In the genomic region with DNA sequence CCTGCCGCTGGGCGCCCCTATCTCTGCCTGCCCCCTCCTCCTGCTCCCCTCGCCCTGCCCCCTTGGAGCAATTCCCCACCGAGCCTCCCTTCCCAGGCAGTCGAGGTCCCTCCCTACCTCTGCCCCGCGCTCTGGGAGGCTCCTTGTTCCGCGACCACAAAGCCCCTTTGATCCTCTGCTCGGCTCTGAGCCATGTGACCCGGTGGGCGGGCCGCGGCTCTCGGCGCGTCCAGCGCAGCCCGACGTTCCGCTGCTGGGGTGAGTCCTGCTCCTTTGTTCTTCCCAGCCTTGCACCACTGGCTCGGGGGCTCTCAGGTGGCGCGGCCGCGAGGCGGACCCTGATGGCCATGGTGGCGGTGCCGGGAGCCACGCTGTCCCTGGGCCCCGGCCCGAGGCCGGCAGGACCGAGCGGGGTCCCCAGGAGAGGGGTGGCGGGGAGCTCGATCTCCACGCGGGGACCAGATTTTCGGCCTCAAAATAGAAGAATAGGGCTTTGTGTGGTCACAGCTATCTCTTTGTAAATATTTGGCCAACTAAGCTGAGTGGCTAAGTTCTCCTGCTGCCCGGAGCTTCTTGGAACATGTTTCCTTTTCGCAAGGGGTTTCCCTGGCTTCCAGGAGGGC, we compare ENCODE assay signal across 9 cellular contexts.
A peak's percentile ranks its signal among the peaks of the same experiment; 100 is the strongest.
DNase-seq lines count a peak whose midpoint lies in the region; ATAC-seq, FAIRE-seq and TF ChIP-seq lines count a peak whose summit lies in the region.
"Had no signal": no experiment of that assay in that cellular context is flagged by ENCODE, and none has a peak within 500 bp of the region (broad histone marks: within the 10 kb centered on the region; RNA-seq: fewer than 3 reads in every experiment).

No MANE protein-coding gene starts in this region.

- no peak overlapping the region for H2AFZ ChIP-seq in HepG2 (ENCODE audit: low read length)

- intact Hi-C loops in HepG2 (cut with micrococcal nuclease; ENCODE audit: unreplicated experiment), result loop anchor here (5.0 kb wide), 1 partner anchor 164 kb away; no protein-coding TSS in a partner anchor

- peak in 1 of 2 experiments; percentile 71; a peak in 2 of 4 replicates for TF ChIP-seq EP300 in HepG2 (IDR thresholded peaks at IDR 0.05; ENCODE audit: low read depth in 2 of 2, low read length in 2 of 2)
- peak; percentile 64; the same call in 1 of the 2 replicates for TF ChIP-seq EP300 in HepG2 (CRISPR knock-in tag; IDR thresholded peaks at IDR 0.05; ENCODE audit: borderline replicate concordance)

- DNase-seq in NB4 (ENCODE audit: low read depth) (peak; percentile 48), dermis blood vessel endothelial cell (peak; percentile 76), HepG2 (ENCODE audit: low spot score) (peak; percentile 96), urothelium cell line (ENCODE audit: low spot score) (no peak)
- DNase-seq in activated CD4-positive, alpha-beta T cell treated with anti-CD3 and anti-CD28 coated beads for 1 hour, result peak; percentile 56
- peak; percentile 63 for DNase-seq in stimulated activated CD8-positive, alpha-beta memory T cell treated with anti-CD3 and anti-CD28 coated beads, Interleukin-4, amount 100 ng/mL, for 24 hours (ENCODE audit: low read depth)

- H3K4me3 ChIP-seq in NB4 (ENCODE audit: low read depth, low read length), result peak overlapping the region; percentile 25
- peak overlapping the region; percentile 61 to 91 (median 73) for H3K4me3 ChIP-seq in HepG2 (replicated peaks in 1 of 3; ENCODE audit: insufficient read depth in 1 of 3, low read depth in 2 of 3, low read length in 3 of 3)

- TF ChIP-seq POLR2A in GM15510 (IDR thresholded peaks at IDR 0.05; ENCODE audit: borderline replicate concordance, extremely low read depth, insufficient read length) (peak; percentile 72), NB4 (IDR thresholded peaks at IDR 0.05; ENCODE audit: extremely low read depth, insufficient read length) (no peak), HepG2 (IDR thresholded peaks at IDR 0.05; ENCODE audit: insufficient read depth in 1 of 2, low read depth in 2 of 2, low read length in 2 of 2) (peak in 1 of 2 experiments; percentile 50; a peak in 1 of 4 replicates)

- peaks cover 1 to 6% of the 10 kb centered on the region in 2 experiments; a peak in 3 of 5 replicates for H3K36me3 ChIP-seq in HepG2 (replicated peaks in 1 of 2; ENCODE audit: control insufficient read depth in 1 of 2, insufficient read depth in 2 of 2, low read length in 2 of 2)

- in situ Hi-C loops in HepG2 (cut with HindIII; ENCODE audit: extremely low pct_ligation_motif_present, low pct_unique_long_range_greater_than_20kb), result loop anchor here (5.0 kb wide), 1 partner anchor 164 kb away; no protein-coding TSS in a partner anchor

- H3K4me2 ChIP-seq in HepG2 (ENCODE audit: low read depth, low read length), result peak overlapping the region; percentile 99

- FAIRE-seq in HepG2 (lab: Jason Lieb, UNC), result peak; percentile 78
- FAIRE-seq in urothelium cell line (lab: Jason Lieb, UNC), result no peak
- FAIRE-seq: islet of Langerhans had no signal

- peaks cover 59% of the 10 kb centered on the region for H3K4me1 ChIP-seq in HepG2 (ENCODE audit: insufficient read depth, low read length)

- H3K79me2 ChIP-seq in HepG2 (ENCODE audit: insufficient read depth, low read length), result peaks cover 77% of the 10 kb centered on the region

- peak; percentile 13; the same call in 1 of the 2 replicates for TF ChIP-seq RAD21 in HepG2 (CRISPR knock-in tag; IDR thresholded peaks at IDR 0.05)

- H3K27ac ChIP-seq in HepG2 (ENCODE audit: extremely low read length, insufficient read depth, low read length), result peak overlapping the region; percentile 95

- POLR2A ChIA-PET in HepG2 (lab: Yijun Ruan, JAX), result interaction anchor here (0.6 to 6.4 kb wide), 37 partner anchors 8 to 507 kb away, joined by 3 to 129 read pairs (median 6); a partner anchor contains a TSS

- CTCF ChIA-PET in HepG2 (lab: Yijun Ruan, JAX; ENCODE audit: low intra/inter-chr PET ratio, low total read pairs), result interaction anchor here (0.9 kb wide), 1 partner anchor 21 kb away, joined by 5 read pairs; no protein-coding TSS in a partner anchor

- peak; percentile 77 for ATAC-seq in HepG2
- ATAC-seq in HG02852 (IDR thresholded peaks at IDR 0.05; ENCODE audit: unreplicated experiment), result no peak

- H3K9ac ChIP-seq in HepG2 (ENCODE audit: insufficient read depth, low read depth, low read length), result peak overlapping the region; percentile 96

- TF ChIP-seq CTCF in NB4 (IDR thresholded peaks at IDR 0.05; ENCODE audit: low read depth, low read length) (no peak), HepG2 (CRISPR knock-in tag; IDR thresholded peaks at IDR 0.05) (peak; percentile 21; the same call in 1 of the 2 replicates)

- peaks cover 27% of the 10 kb centered on the region for H4K20me1 ChIP-seq in HepG2 (ENCODE audit: insufficient read depth, low read length)

- no TSS peak for BruUV-seq in HepG2 (replicated peaks; lab: Mats Ljungman, UMichigan)

- no peaks in the 10 kb centered on the region; a peak in 1 of 5 replicates for H3K27me3 ChIP-seq in HepG2 (ENCODE audit: control insufficient read depth in 1 of 2, insufficient read depth in 2 of 2, low read length in 2 of 2)

- under 1% methylated on average over 21 of the region's 42 CpGs for WGBS in HepG2 (ENCODE audit: low lambda C conversion rate)

- H3K9me3 ChIP-seq in HepG2 (ENCODE audit: low read length), result no peaks in the 10 kb centered on the region

TF ChIP-seq in HepG2, 621 proteins besides CTCF, POLR2A, EP300 and RAD21 (continues in another document):
- TF ChIP-seq, protein P1, sequence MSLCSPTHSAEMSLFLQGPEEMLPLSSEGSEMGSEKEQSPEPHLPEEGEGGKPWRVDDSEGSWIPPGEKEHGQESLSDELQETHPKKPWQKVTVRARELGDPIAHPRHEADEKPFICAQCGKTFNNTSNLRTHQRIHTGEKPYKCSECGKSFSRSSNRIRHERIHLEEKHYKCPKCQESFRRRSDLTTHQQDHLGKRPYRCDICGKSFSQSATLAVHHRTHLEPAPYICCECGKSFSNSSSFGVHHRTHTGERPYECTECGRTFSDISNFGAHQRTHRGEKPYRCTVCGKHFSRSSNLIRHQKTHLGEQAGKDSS (CRISPR knock-in tag; IDR thresholded peaks at IDR 0.05; ENCODE audit: borderline replicate concordance, low read depth), result peak; percentile 68
- TF ChIP-seq NFATC3 (CRISPR knock-in tag; IDR thresholded peaks at IDR 0.05) (no peak; the same call in 1 of the 2 replicates), ZBTB21 (CRISPR knock-in tag; IDR thresholded peaks at IDR 0.05) (no peak), ZNF354B (CRISPR knock-in tag; IDR thresholded peaks at IDR 0.05) (peak; percentile 19; the same call in 1 of the 2 replicates), FOSL2 (CRISPR knock-in tag; IDR thresholded peaks at IDR 0.05) (peak; percentile 71), ATM (IDR thresholded peaks at IDR 0.05; ENCODE audit: borderline replicate concordance) (no peak), ZNF672 (CRISPR knock-in tag; IDR thresholded peaks at IDR 0.05) (no peak), IRF2 (CRISPR knock-in tag; IDR thresholded peaks at IDR 0.05) (peak; percentile 87), RELA (CRISPR knock-in tag; IDR thresholded peaks at IDR 0.05) (0 out of 2 replicates have a peak, but pooled peaks have one; percentile 35), ZNF598 (CRISPR knock-in tag; IDR thresholded peaks at IDR 0.05; ENCODE audit: borderline replicate concordance) (no peak), ZNF761 (CRISPR knock-in tag; conservative IDR thresholded peaks at IDR 0.05) (no peak), ZNF331 (CRISPR knock-in tag; IDR thresholded peaks at IDR 0.05) (peak; percentile 45; the same call in 1 of the 2 replicates), MIER2 (CRISPR knock-in tag; IDR thresholded peaks at IDR 0.05) (no peak; the same call in 1 of the 2 replicates), ATF1 (CRISPR knock-in tag; IDR thresholded peaks at IDR 0.05) (no peak), NCOA1 (CRISPR knock-in tag; IDR thresholded peaks at IDR 0.05) (0 out of 2 replicates have a peak, but pooled peaks have one; percentile 10), ZNF260 (CRISPR knock-in tag; IDR thresholded peaks at IDR 0.05; ENCODE audit: borderline replicate concordance, low read depth) (no peak), MAFK (conservative IDR thresholded peaks at IDR 0.05 in 1 of 2, IDR thresholded peaks at IDR 0.05 in 1 of 2; ENCODE audit: low read length in 2 of 2) (0 out of 4 replicates have a peak, but pooled peaks of 1 of the 2 experiments have one; percentile 3), DR1 (CRISPR knock-in tag; IDR thresholded peaks at IDR 0.05) (peak; percentile 94), HDAC6 (IDR thresholded peaks at IDR 0.05; ENCODE audit: low read depth, low read length) (no peak), FOXO1 (CRISPR knock-in tag; IDR thresholded peaks at IDR 0.05) (peak; percentile 71; the same call in 1 of the 2 replicates), TEAD3 (CRISPR knock-in tag; optimal IDR thresholded peaks at IDR 0.05; ENCODE audit: borderline replicate concordance) (peak; percentile 75)
- TF ChIP-seq, protein P2, sequence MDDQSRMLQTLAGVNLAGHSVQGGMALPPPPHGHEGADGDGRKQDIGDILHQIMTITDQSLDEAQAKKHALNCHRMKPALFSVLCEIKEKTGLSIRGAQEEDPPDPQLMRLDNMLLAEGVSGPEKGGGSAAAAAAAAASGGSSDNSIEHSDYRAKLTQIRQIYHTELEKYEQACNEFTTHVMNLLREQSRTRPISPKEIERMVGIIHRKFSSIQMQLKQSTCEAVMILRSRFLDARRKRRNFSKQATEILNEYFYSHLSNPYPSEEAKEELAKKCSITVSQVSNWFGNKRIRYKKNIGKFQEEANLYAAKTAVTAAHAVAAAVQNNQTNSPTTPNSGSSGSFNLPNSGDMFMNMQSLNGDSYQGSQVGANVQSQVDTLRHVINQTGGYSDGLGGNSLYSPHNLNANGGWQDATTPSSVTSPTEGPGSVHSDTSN (CRISPR knock-in tag; IDR thresholded peaks at IDR 0.05; ENCODE audit: borderline replicate concordance), result 0 out of 2 replicates have a peak, but pooled peaks have one; percentile 54
